8 cellular contexts compared by ENCODE assay signal in the genomic region with DNA sequence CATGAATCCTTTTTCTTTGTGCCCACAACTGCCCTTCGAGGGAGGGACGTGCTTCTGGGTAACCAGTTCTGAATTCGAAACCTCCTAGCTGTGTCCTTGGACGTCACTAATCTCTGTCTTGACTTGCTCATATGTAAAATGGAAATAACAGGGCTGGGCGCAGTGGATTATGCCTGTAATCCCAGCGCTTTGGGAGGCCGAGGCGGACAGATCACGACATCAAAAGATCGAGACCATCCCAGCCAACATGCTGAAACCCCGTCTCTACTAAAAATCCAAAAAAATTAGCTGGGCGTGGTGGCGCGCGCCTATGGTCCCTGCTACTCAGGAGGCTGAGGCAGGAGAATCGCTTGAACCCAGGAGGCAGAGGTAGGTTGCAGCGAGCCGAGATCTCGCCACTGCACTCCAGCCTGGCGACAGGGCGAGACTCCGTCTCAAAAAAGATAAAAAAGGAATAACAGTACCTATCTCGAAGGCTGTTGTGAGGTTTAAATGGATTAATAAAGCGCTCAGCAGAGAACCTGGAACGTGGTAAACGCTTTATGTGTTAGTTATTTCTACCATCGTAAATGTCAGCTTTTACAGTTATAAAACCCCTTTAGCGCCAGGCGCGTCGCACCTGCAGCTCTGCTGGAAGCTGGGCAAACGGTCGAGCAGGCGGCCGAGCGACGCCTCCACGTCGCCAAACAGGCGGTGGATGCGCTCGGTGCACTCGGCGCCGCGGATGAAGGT. TPM values are rescaled to one million over a fixed set of nuclear protein-coding genes. Genes with fewer than 3 reads are reported as not detected.
DNase-seq lines count a peak whose midpoint lies in the region; ATAC-seq, FAIRE-seq and TF ChIP-seq lines count a peak whose summit lies in the region.

No MANE protein-coding gene starts in this region.

- H3K9ac ChIP-seq in GM12878 (ENCODE audit: control insufficient read depth, insufficient read depth, low read length): peak overlapping the region; percentile 96

- intact Hi-C loops in GM12878 (cut with micrococcal nuclease; ENCODE audit: unreplicated experiment) (loop anchor here (1.0 to 10.0 kb wide), 4 partner anchors 8 to 416 kb away; partner anchors contain the start of genes NOB1, PDF and VPS4A), lower leg skin (cut with DNase I; ENCODE audit: low total_unique reads) (no loop called here), testis (cut with DNase I; ENCODE audit: low total_unique reads) (no loop called here)

- H3K27me3 Mint-ChIP-seq in T-helper 1 cell treated with Interleukin-12 subunit alpha and Interleukin-12 subunit beta and Interleukin-4 antibody, amounts not matched to agents 30 μg/mL and 1 μg/mL, for 36 hours (ENCODE audit: low read depth): no peaks in the 10 kb centered on the region

- peaks cover 44% of the 10 kb centered on the region for H3K79me2 ChIP-seq in GM12878 (ENCODE audit: control insufficient read depth, insufficient read depth, low read length)

- TF ChIP-seq EP300 in GM12878 (IDR thresholded peaks at IDR 0.05; ENCODE audit: borderline replicate concordance in 1 of 2, control insufficient read depth in 1 of 2, low read depth in 2 of 2, low read length in 2 of 2): no peak

- no peaks in the 10 kb centered on the region for H3K27me3 ChIP-seq in GM12878 (replicated peaks in 1 of 2; ENCODE audit: control insufficient read depth in 2 of 2, insufficient read depth in 2 of 2, low read length in 1 of 2)
- no peaks in the 10 kb centered on the region for H3K27me3 ChIP-seq in testis

- SMC1A ChIA-PET in GM12878 (lab: Charles Lee; ENCODE audit: uncharacterized antibody, unreplicated experiment): no interaction called here

- H3K4me1 ChIP-seq in GM12878 (ENCODE audit: control insufficient read depth, insufficient read depth, low read length) (peaks cover 5% of the 10 kb centered on the region), testis (peaks cover 16% of the 10 kb centered on the region)

- peaks cover 4% of the 10 kb centered on the region for H4K20me1 ChIP-seq in GM12878 (ENCODE audit: control insufficient read depth, insufficient read depth)

- H3K4me3 ChIP-seq in GM12878 (peak overlapping the region; percentile 91), lower leg skin (ENCODE audit: low read depth, poor library complexity, severe bottlenecking) (peak overlapping the region; percentile 69), testis (peak overlapping the region; percentile 85 to 90)

- RAD21 ChIA-PET in GM12878 (lab: Charles Lee; ENCODE audit: unreplicated experiment): interaction anchor here (0.9 to 1.1 kb wide), 3 partner anchors 45 to 188 kb away, joined by 3 read pairs; no protein-coding TSS in a partner anchor

- no peak for TF ChIP-seq CTCF in GM12878 (IDR thresholded peaks at IDR 0.05 in 2 of 3, conservative IDR thresholded peaks at IDR 0.05 in 1 of 3; ENCODE audit: control insufficient read depth in 2 of 3, extremely low read depth in 1 of 3, insufficient read depth in 1 of 3, low read depth in 3 of 3, low read length in 3 of 3)
- no peak for TF ChIP-seq CTCF in lower leg skin (IDR thresholded peaks at IDR 0.05)
- no peak for TF ChIP-seq CTCF in testis (IDR thresholded peaks at IDR 0.05)

- peak overlapping the region; percentile 93 for H3K4me2 ChIP-seq in GM12878 (ENCODE audit: control insufficient read depth, insufficient read depth)

- H3K27ac Mint-ChIP-seq in T-helper 1 cell treated with Interleukin-12 subunit alpha and Interleukin-12 subunit beta and Interleukin-4 antibody, amounts not matched to agents 30 μg/mL and 1 μg/mL, for 36 hours: peak overlapping the region; percentile 87

- TSS peak; percentile 86 for BruUV-seq in GM12878 (replicated peaks; lab: Mats Ljungman, UMichigan)

- no peak for TF ChIP-seq POLR2A in GM12878 (IDR thresholded peaks at IDR 0.05; ENCODE audit: low read depth, low read length)
- TF ChIP-seq POLR2A in lower leg skin (IDR thresholded peaks at IDR 0.05): no peak
- TF ChIP-seq POLR2A in testis (IDR thresholded peaks at IDR 0.05): no peak

- no peak for FAIRE-seq in GM12878 (lab: Jason Lieb, UNC)

- no peaks in the 10 kb centered on the region for H3K9me3 ChIP-seq in GM12878 (replicated peaks; ENCODE audit: control insufficient read depth, insufficient read depth, low read length)
- no peaks in the 10 kb centered on the region for H3K9me3 ChIP-seq in testis

- in situ Hi-C loops in GM12878 (cut with MboI): no loop called here

- peak overlapping the region; percentile 96 for H2AFZ ChIP-seq in GM12878 (ENCODE audit: control insufficient read depth, low read depth, low read length)

- H3K4me3 Mint-ChIP-seq in T-helper 1 cell treated with Interleukin-12 subunit alpha and Interleukin-12 subunit beta and Interleukin-4 antibody, amounts not matched to agents 30 μg/mL and 1 μg/mL, for 36 hours: peak overlapping the region; percentile 99

- no peak for TF ChIP-seq RAD21 in GM12878 (IDR thresholded peaks at IDR 0.05; ENCODE audit: insufficient read depth, low read depth, low read length)

- H3K36me3 ChIP-seq in GM12878 (ENCODE audit: control insufficient read depth in 2 of 2, insufficient read depth in 2 of 2, low read length in 1 of 2) (peaks cover 9 to 31% of the 10 kb centered on the region in 2 experiments), testis (ENCODE audit: low read depth, missing control alignments) (no peaks in the 10 kb centered on the region)

- CTCF ChIA-PET in GM12878 (lab: Yijun Ruan, JAX): interaction anchor here (0.7 to 2.0 kb wide), 5 partner anchors 9 to 189 kb away, joined by 3 to 8 read pairs (median 4); partner anchors contain the start of gene PDF

- DNase-seq in T-helper 1 cell (no peak), GM12878 (ENCODE audit: low read depth, low spot score) (no peak), lower leg skin (ENCODE audit: low spot score in 2 of 2) (peak in 1 of 2 donors; percentile 91), testis (no peak), HuH-7 (ENCODE audit: low spot score) (no peak)

- H3K4me1 Mint-ChIP-seq in T-helper 1 cell treated with Interleukin-12 subunit alpha and Interleukin-12 subunit beta and Interleukin-4 antibody, amounts not matched to agents 30 μg/mL and 1 μg/mL, for 36 hours (ENCODE audit: low read depth): peaks cover 30% of the 10 kb centered on the region

- H3K36me3 Mint-ChIP-seq in T-helper 1 cell treated with Interleukin-12 subunit alpha and Interleukin-12 subunit beta and Interleukin-4 antibody, amounts not matched to agents 30 μg/mL and 1 μg/mL, for 36 hours (ENCODE audit: low read depth): peaks cover 42% of the 10 kb centered on the region

- WGBS in GM12878 (ENCODE audit: insufficient coverage, insufficient replicate concordance, low lambda C conversion rate, missing lambda C conversion rate): 26% methylated on average over 46 of the region's 46 CpGs
- 16 to 18% methylated on average over 46 of the region's 46 CpGs for WGBS in lower leg skin, 2 donors
- 15 to 20% methylated on average over 26 to 46 of the region's 46 CpGs for WGBS in testis, 2 donors

- peak; percentile 2; the same call in 2 of the 3 replicates for ATAC-seq in GM12878
- no peak for ATAC-seq in GM18907 (IDR thresholded peaks at IDR 0.05; ENCODE audit: unreplicated experiment)
- ATAC-seq in HG02938 (IDR thresholded peaks at IDR 0.05; ENCODE audit: unreplicated experiment): no peak

- POLR2A ChIA-PET in GM12878 (lab: Charles Lee): interaction anchor here (0.6 to 5.5 kb wide), 3 partner anchors 10 to 207 kb away, joined by 4 to 42 read pairs (median 10); partner anchors contain the start of genes CHTF8, PDF and UTP4

- H3K9me3 Mint-ChIP-seq in T-helper 1 cell treated with Interleukin-12 subunit alpha and Interleukin-12 subunit beta and Interleukin-4 antibody, amounts not matched to agents 30 μg/mL and 1 μg/mL, for 36 hours: no peaks in the 10 kb centered on the region

- H3K27ac ChIP-seq in GM12878 (ENCODE audit: control insufficient read depth, insufficient read depth) (peak overlapping the region; percentile 85), testis (peak overlapping the region; percentile 84 to 86)

RNA-seq across cellular contexts. Expression of gene COG8, which starts 0.6 kb away (rescaled TPM):
- total RNA-seq in GM12878 (2013; cell fraction: nucleolus; rRNA removed): 59.5 and 67.1 TPM in 2 replicates
- total RNA-seq in GM12878 (2014; rRNA removed) (38.0 and 39.6 TPM in 2 replicates), GM12878 (2014; rRNA removed; fragmentation: Illumina TruSeq; extraction: Trizol) (18.1 and 19.1 TPM in 2 replicates), GM12878 (2021) (29.9 and 38.6 TPM in 2 replicates), lower leg skin (10 to 100 TPM; 40.8 to 57.8 (median 47.6) TPM), testis (10 to 100 TPM; 90.8 to 96.6 TPM)
- polyA plus RNA-seq in GM12878 (2011; ENCODE audit: low read depth): 10.7 TPM
- polyA plus RNA-seq in GM12878 (2011; rRNA removed) (12.4 and 20.3 TPM in 2 replicates), GM12878 (2014; fragmentation: Illumina TruSeq; extraction: Trizol) (13.1 and 17.5 TPM in 2 replicates), GM12878 (2014; fragmentation: Nextera tagmentation; extraction: Ambion mirVana) (1 to 10 TPM; 2.8 to 3.1 TPM), GM12878 (2014; rRNA removed) (25.1 and 27.2 TPM in 2 replicates), GM12878 (2016; fragmentation: Nextera tagmentation; extraction: Ambion mirVana) (10 to 100 TPM; 29.2 to 31.0 TPM), testis (ENCODE audit: insufficient read depth, low read depth, low replicate concordance) (74.1 TPM)
- polyA plus RNA-seq in GM12878 (2011; cell fraction: cytosol; rRNA removed): 26.3 and 31.1 TPM in 2 replicates
- 24.1 and 27.5 TPM in 2 replicates for polyA plus RNA-seq in GM12878 (2011; cell fraction: nucleus; rRNA removed)
- 13.7 and 16.0 TPM in 2 replicates for polyA plus RNA-seq in GM12878 (2012)
- polyA minus RNA-seq in GM12878 (2011; rRNA and poly(A)+ RNA removed): 35.3 and 52.3 TPM in 2 replicates
- 15.2 and 16.5 TPM in 2 replicates for polyA minus RNA-seq in GM12878 (2011; cell fraction: cytosol; rRNA and poly(A)+ RNA removed)
- 29.6 and 47.5 TPM in 2 replicates for polyA minus RNA-seq in GM12878 (2011; cell fraction: nucleus; rRNA and poly(A)+ RNA removed)

RNA-seq across cellular contexts. Expression of gene NIP7, which starts 0.8 kb away (rescaled TPM):
- 21.6 and 24.4 TPM in 2 replicates for total RNA-seq in GM12878 (2013; cell fraction: nucleolus; rRNA removed)
- total RNA-seq in GM12878 (2014; rRNA removed): 35.5 and 43.2 TPM in 2 replicates
- 54.1 and 58.9 TPM in 2 replicates for total RNA-seq in GM12878 (2014; rRNA removed; fragmentation: Illumina TruSeq; extraction: Trizol)
- 38.5 and 39.1 TPM in 2 replicates for total RNA-seq in GM12878 (2021)
- polyA plus RNA-seq in GM12878 (2011; ENCODE audit: low read depth): 23.3 TPM
- 18.8 and 20.7 TPM in 2 replicates for polyA plus RNA-seq in GM12878 (2011; rRNA removed)
- polyA plus RNA-seq in GM12878 (2011; cell fraction: cytosol; rRNA removed): 12.9 and 16.9 TPM in 2 replicates
- polyA plus RNA-seq in GM12878 (2011; cell fraction: nucleus; rRNA removed): 7.0 and 9.8 TPM in 2 replicates
- polyA plus RNA-seq in GM12878 (2012): 22.9 and 28.6 TPM in 2 replicates
- 57.7 and 68.6 TPM in 2 replicates for polyA plus RNA-seq in GM12878 (2014; fragmentation: Illumina TruSeq; extraction: Trizol)
- 10 to 100 TPM; 57.8 to 62.9 TPM for polyA plus RNA-seq in GM12878 (2014; fragmentation: Nextera tagmentation; extraction: Ambion mirVana)
- polyA plus RNA-seq in GM12878 (2014; rRNA removed): 35.5 and 38.6 TPM in 2 replicates
- 10 to 100 TPM; 56.6 to 56.7 TPM for polyA plus RNA-seq in GM12878 (2016; fragmentation: Nextera tagmentation; extraction: Ambion mirVana)
- polyA minus RNA-seq in GM12878 (2011; rRNA and poly(A)+ RNA removed): 18.5 and 18.8 TPM in 2 replicates
- polyA minus RNA-seq in GM12878 (2011; cell fraction: cytosol; rRNA and poly(A)+ RNA removed): 7.5 and 7.9 TPM in 2 replicates
- 9.7 and 11.0 TPM in 2 replicates for polyA minus RNA-seq in GM12878 (2011; cell fraction: nucleus; rRNA and poly(A)+ RNA removed)
- 10 to 100 TPM; 11.0 to 13.8 (median 12.7) TPM for total RNA-seq in lower leg skin
- 10 to 100 TPM; 16.2 to 17.2 TPM for total RNA-seq in testis
- polyA plus RNA-seq in testis (ENCODE audit: insufficient read depth, low read depth, low replicate concordance): 22.4 TPM

RNA-seq across cellular contexts. Expression of gene PDF, which starts 8.3 kb away (rescaled TPM):
- 9.9 and 10.2 TPM in 2 replicates for total RNA-seq in GM12878 (2013; cell fraction: nucleolus; rRNA removed)
- total RNA-seq in GM12878 (2014; rRNA removed) (32.5 and 42.0 TPM in 2 replicates), GM12878 (2014; rRNA removed; fragmentation: Illumina TruSeq; extraction: Trizol) (2.4 and 3.0 TPM in 2 replicates), GM12878 (2021) (25.8 and 28.7 TPM in 2 replicates), lower leg skin (10 to 100 TPM; 17.7 to 20.1 (median 18.1) TPM), testis (10 to 100 TPM; 25.7 to 27.9 TPM)
- polyA plus RNA-seq in GM12878 (2011; ENCODE audit: low read depth): 5.3 TPM
- polyA plus RNA-seq in GM12878 (2011; rRNA removed) (1.4 and 4.6 TPM in 2 replicates), GM12878 (2014; fragmentation: Illumina TruSeq; extraction: Trizol) (1.9 and 2.4 TPM in 2 replicates), GM12878 (2014; fragmentation: Nextera tagmentation; extraction: Ambion mirVana) (under 1 TPM; 0.13 to 0.37 TPM), GM12878 (2014; rRNA removed) (30.1 and 37.6 TPM in 2 replicates), GM12878 (2016; fragmentation: Nextera tagmentation; extraction: Ambion mirVana) (10 to 100 TPM; 38.5 to 44.1 TPM), testis (ENCODE audit: insufficient read depth, low read depth, low replicate concordance) (3.9 TPM)
- polyA plus RNA-seq in GM12878 (2011; cell fraction: cytosol; rRNA removed): 8.8 and 15.5 TPM in 2 replicates
- 9.9 and 10.9 TPM in 2 replicates for polyA plus RNA-seq in GM12878 (2011; cell fraction: nucleus; rRNA removed)
- 8.2 and 10.7 TPM in 2 replicates for polyA plus RNA-seq in GM12878 (2012)
- 3.1 and 4.0 TPM in 2 replicates for polyA minus RNA-seq in GM12878 (2011; rRNA and poly(A)+ RNA removed)
- polyA minus RNA-seq in GM12878 (2011; cell fraction: cytosol; rRNA and poly(A)+ RNA removed): 1.1 and 5.7 TPM in 2 replicates
- polyA minus RNA-seq in GM12878 (2011; cell fraction: nucleus; rRNA and poly(A)+ RNA removed): 2.4 and 5.4 TPM in 2 replicates

RNA-seq across cellular contexts. Expression of gene TMED6, which starts 12.9 kb away (rescaled TPM):
- 1.5 TPM in 2 replicates for total RNA-seq in GM12878 (2013; cell fraction: nucleolus; rRNA removed)
- 0.27 and 0.40 TPM in 2 replicates for total RNA-seq in GM12878 (2014; rRNA removed)
- total RNA-seq in GM12878 (2014; rRNA removed; fragmentation: Illumina TruSeq; extraction: Trizol): 0.37 and 1.1 TPM in 2 replicates
- 0.48 and 1.7 TPM in 2 replicates for total RNA-seq in GM12878 (2021)
- polyA plus RNA-seq in GM12878 (2011; ENCODE audit: low read depth): 1.0 TPM
- 0.30 and 0.36 TPM in 2 replicates for polyA plus RNA-seq in GM12878 (2011; rRNA removed)
- polyA plus RNA-seq in GM12878 (2011; cell fraction: cytosol; rRNA removed): 0.12 and 0.18 TPM in 2 replicates
- polyA plus RNA-seq in GM12878 (2011; cell fraction: nucleus; rRNA removed): 0.47 and 0.70 TPM in 2 replicates
- polyA plus RNA-seq in GM12878 (2012): 0.69 and 1.4 TPM in 2 replicates
- polyA plus RNA-seq in GM12878 (2014; fragmentation: Illumina TruSeq; extraction: Trizol): 0.78 and 1.4 TPM in 2 replicates
- under 1 TPM; 0.40 to 0.80 TPM for polyA plus RNA-seq in GM12878 (2014; fragmentation: Nextera tagmentation; extraction: Ambion mirVana)
- polyA plus RNA-seq in GM12878 (2014; rRNA removed): 0.27 and 0.52 TPM in 2 replicates
- under 1 TPM; 0.78 to 0.83 TPM for polyA plus RNA-seq in GM12878 (2016; fragmentation: Nextera tagmentation; extraction: Ambion mirVana)
- polyA minus RNA-seq in GM12878 (2011; rRNA and poly(A)+ RNA removed): not detected in 2 replicates
- not detected in 2 replicates for polyA minus RNA-seq in GM12878 (2011; cell fraction: cytosol; rRNA and poly(A)+ RNA removed)
- polyA minus RNA-seq in GM12878 (2011; cell fraction: nucleus; rRNA and poly(A)+ RNA removed): not detected in 2 replicates
- total RNA-seq in lower leg skin: not detected
- total RNA-seq in testis: 1 to 10 TPM in 1 of 2 donors, not detected in 1; 1.4 TPM
- 1.6 TPM for polyA plus RNA-seq in testis (ENCODE audit: insufficient read depth, low read depth, low replicate concordance)

RNA-seq across cellular contexts. Expression of gene VPS4A, which starts 27.6 kb away (rescaled TPM):
- total RNA-seq in GM12878 (2013; cell fraction: nucleolus; rRNA removed): 26.1 and 29.7 TPM in 2 replicates
- 21.4 and 22.5 TPM in 2 replicates for total RNA-seq in GM12878 (2014; rRNA removed)
- total RNA-seq in GM12878 (2014; rRNA removed; fragmentation: Illumina TruSeq; extraction: Trizol): 16.1 and 17.2 TPM in 2 replicates
- total RNA-seq in GM12878 (2021): 21.4 and 22.2 TPM in 2 replicates
- 16.3 TPM for polyA plus RNA-seq in GM12878 (2011; ENCODE audit: low read depth)
- polyA plus RNA-seq in GM12878 (2011; rRNA removed): 5.7 and 8.7 TPM in 2 replicates
- polyA plus RNA-seq in GM12878 (2011; cell fraction: cytosol; rRNA removed): 13.2 and 13.9 TPM in 2 replicates
- polyA plus RNA-seq in GM12878 (2011; cell fraction: nucleus; rRNA removed): 19.0 and 24.1 TPM in 2 replicates
- polyA plus RNA-seq in GM12878 (2012): 23.7 and 31.4 TPM in 2 replicates
- 13.8 and 22.2 TPM in 2 replicates for polyA plus RNA-seq in GM12878 (2014; fragmentation: Illumina TruSeq; extraction: Trizol)
- polyA plus RNA-seq in GM12878 (2014; fragmentation: Nextera tagmentation; extraction: Ambion mirVana): 1 to 10 TPM; 5.2 to 8.7 TPM
- polyA plus RNA-seq in GM12878 (2014; rRNA removed): 20.3 and 24.0 TPM in 2 replicates
- 10 to 100 TPM; 34.6 to 36.3 TPM for polyA plus RNA-seq in GM12878 (2016; fragmentation: Nextera tagmentation; extraction: Ambion mirVana)
- 8.6 and 16.8 TPM in 2 replicates for polyA minus RNA-seq in GM12878 (2011; rRNA and poly(A)+ RNA removed)
- 6.9 and 12.4 TPM in 2 replicates for polyA minus RNA-seq in GM12878 (2011; cell fraction: cytosol; rRNA and poly(A)+ RNA removed)
- polyA minus RNA-seq in GM12878 (2011; cell fraction: nucleus; rRNA and poly(A)+ RNA removed): 9.6 and 11.8 TPM in 2 replicates
- 10 to 100 TPM; 34.8 to 57.5 (median 35.6) TPM for total RNA-seq in lower leg skin
- total RNA-seq in testis: 10 to 100 TPM; 39.8 to 43.1 TPM
- 31.9 TPM for polyA plus RNA-seq in testis (ENCODE audit: insufficient read depth, low read depth, low replicate concordance)
